ENCODE assay signal across 11 cellular contexts in the genomic region with DNA sequence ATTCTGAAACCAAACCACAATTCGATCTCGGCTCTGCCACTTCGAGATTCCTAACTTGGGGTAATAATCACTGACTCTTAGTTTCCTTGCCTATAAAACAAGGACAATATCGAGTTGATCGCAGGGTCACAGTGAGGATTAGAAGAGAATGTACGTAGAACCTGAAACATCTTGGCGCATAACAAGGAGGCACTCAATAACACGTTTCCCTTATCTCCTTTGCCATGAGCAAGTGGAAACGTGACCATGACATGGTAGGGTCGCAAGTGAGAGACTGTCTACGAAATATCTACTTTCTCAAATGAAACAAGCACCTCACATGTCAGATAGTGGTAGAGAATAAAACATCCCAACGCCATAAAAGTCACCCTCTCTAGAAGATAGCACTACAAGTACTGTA. TPM values are rescaled to one million over a fixed set of nuclear protein-coding genes. Genes with fewer than 3 reads are reported as not detected.
A peak's percentile ranks its signal among the peaks of the same experiment; 100 is the strongest.
DNase-seq lines count a peak whose midpoint lies in the region; ATAC-seq, FAIRE-seq and TF ChIP-seq lines count a peak whose summit lies in the region.
"Had no signal": no experiment of that assay in that cellular context is flagged by ENCODE, and none has a peak within 500 bp of the region (broad histone marks: within the 10 kb centered on the region; RNA-seq: fewer than 3 reads in every experiment).

No MANE protein-coding gene starts in this region.

- RAD21 ChIA-PET in GM12878 (lab: Charles Lee; ENCODE audit: unreplicated experiment), result interaction anchor here (1.2 to 1.7 kb wide), 3 partner anchors 29 to 173 kb away, joined by 3 to 7 read pairs (median 3); no protein-coding TSS in a partner anchor

- H3K9ac ChIP-seq in HUES6 (ENCODE audit: low read length) (no peak overlapping the region), GM12878 (ENCODE audit: control insufficient read depth, insufficient read depth, low read length) (no peak overlapping the region; the same call in 1 of the 2 replicates)

- DNase-seq in AG10803 (ENCODE audit: low read depth) (no peak), GM12878 (ENCODE audit: low read depth, low spot score) (no peak), Peyer's patch (no peak), Right ventricle myocardium inferior (ENCODE audit: missing footprints) (no peak)
- DNase-seq: activated gamma-delta T cell treated with Interleukin-2 at 50 U/mL for 16 hours, MV-4-11 had no signal

- peak overlapping the region; percentile 68 for H3K4me2 ChIP-seq in GM12878 (ENCODE audit: control insufficient read depth, insufficient read depth)

- no peak for TF ChIP-seq POLR2A in GM12878 (IDR thresholded peaks at IDR 0.05; ENCODE audit: low read depth, low read length)
- no peak for TF ChIP-seq POLR2A in Peyer's patch (IDR thresholded peaks at IDR 0.05)

- H3K4me3 ChIP-seq in AG10803 (ENCODE audit: low read length) (peak overlapping the region; percentile 1; the same call in 1 of the 2 replicates), HUES6 (ENCODE audit: low read depth, low read length) (peak overlapping the region; percentile 93), GM12878 (peak overlapping the region; percentile 89), muscle layer of duodenum (ENCODE audit: low read depth in 1 of 2, low read length in 2 of 2) (peak overlapping the region; percentile 89 to 94), Peyer's patch (peak overlapping the region in 2 of 4 donors; percentile 96 to 97)

- no peak overlapping the region for H3K27ac ChIP-seq in HUES6 (ENCODE audit: low read depth, low read length)
- H3K27ac ChIP-seq in GM12878 (ENCODE audit: control insufficient read depth, insufficient read depth), result no peak overlapping the region
- H3K27ac ChIP-seq in muscle layer of duodenum (ENCODE audit: low read length), result peak overlapping the region; percentile 89
- H3K27ac ChIP-seq in Peyer's patch, result no peak overlapping the region

- H3K36me3 ChIP-seq in HUES6 (ENCODE audit: control insufficient read depth, insufficient read depth, low read length) (no peaks in the 10 kb centered on the region), GM12878 (ENCODE audit: control insufficient read depth in 2 of 2, insufficient read depth in 2 of 2, low read length in 1 of 2) (no peaks in the 10 kb centered on the region), muscle layer of duodenum (ENCODE audit: control insufficient read depth in 1 of 2, insufficient read depth in 2 of 2, low read length in 2 of 2) (no peaks in the 10 kb centered on the region), Peyer's patch (no peaks in the 10 kb centered on the region)
- H3K36me3 ChIP-seq: prostate gland had no signal

- no peak for TF ChIP-seq RAD21 in GM12878 (IDR thresholded peaks at IDR 0.05; ENCODE audit: insufficient read depth, low read depth, low read length)

- intact Hi-C loops in GM12878 (cut with micrococcal nuclease; ENCODE audit: unreplicated experiment) (loop anchor here (5.0 to 10.0 kb wide), 4 partner anchors 112 to 380 kb away; partner anchors contain the start of gene GLRX5), Right ventricle myocardium inferior (cut with DNase I) (no loop called here)

- peaks cover 18% of the 10 kb centered on the region for H3K4me1 ChIP-seq in HUES6 (ENCODE audit: control insufficient read depth, insufficient read depth, low read length)
- peaks cover 13% of the 10 kb centered on the region for H3K4me1 ChIP-seq in GM12878 (ENCODE audit: control insufficient read depth, insufficient read depth, low read length)
- peaks cover 14 to 38% of the 10 kb centered on the region in 2 donors for H3K4me1 ChIP-seq in muscle layer of duodenum (ENCODE audit: control insufficient read depth in 1 of 2, insufficient read depth in 2 of 2, low read length in 2 of 2)
- peaks cover 0 to 33% (median 11%) of the 10 kb centered on the region in 4 donors for H3K4me1 ChIP-seq in Peyer's patch

- SMC1A ChIA-PET in GM12878 (lab: Charles Lee; ENCODE audit: uncharacterized antibody, unreplicated experiment), result interaction anchor here (0.9 to 1.5 kb wide), 7 partner anchors 11 to 172 kb away, joined by 3 to 14 read pairs (median 4); no protein-coding TSS in a partner anchor

- FAIRE-seq in GM12878 (lab: Jason Lieb, UNC), result no peak

- H3K9me3 ChIP-seq in HUES6 (ENCODE audit: control insufficient read depth, insufficient read depth, low read depth, low read length), result no peaks in the 10 kb centered on the region
- H3K9me3 ChIP-seq in GM12878 (replicated peaks; ENCODE audit: control insufficient read depth, insufficient read depth, low read length), result no peaks in the 10 kb centered on the region
- no peaks in the 10 kb centered on the region for H3K9me3 ChIP-seq in muscle layer of duodenum (ENCODE audit: control insufficient read depth in 1 of 2, low read length in 2 of 2)
- H3K9me3 ChIP-seq in Peyer's patch, result no peaks in the 10 kb centered on the region
- H3K9me3 ChIP-seq: prostate gland had no signal

- CTCF ChIA-PET in GM12878 (lab: Yijun Ruan, JAX), result interaction anchor here (0.7 to 1.5 kb wide), 3 partner anchors 14 to 85 kb away, joined by 3 to 4 read pairs (median 3); no protein-coding TSS in a partner anchor

- no peaks in the 10 kb centered on the region for H4K20me1 ChIP-seq in GM12878 (ENCODE audit: control insufficient read depth, insufficient read depth)

- 98% methylated on average over 12 of the region's 12 CpGs for WGBS in GM12878 (ENCODE audit: insufficient coverage, insufficient replicate concordance, low lambda C conversion rate, missing lambda C conversion rate)

- no peak for TF ChIP-seq EP300 in GM12878 (IDR thresholded peaks at IDR 0.05; ENCODE audit: borderline replicate concordance in 1 of 2, control insufficient read depth in 1 of 2, low read depth in 2 of 2, low read length in 2 of 2)

- H3K79me2 ChIP-seq in GM12878 (ENCODE audit: control insufficient read depth, insufficient read depth, low read length), result peaks cover 75% of the 10 kb centered on the region

- ATAC-seq in GM12878 (no peak), HG03521 (IDR thresholded peaks at IDR 0.05; ENCODE audit: unreplicated experiment) (no peak), GM18870 (IDR thresholded peaks at IDR 0.05; ENCODE audit: unreplicated experiment) (no peak), Right ventricle myocardium inferior (no peak)

- H2AFZ ChIP-seq in GM12878 (ENCODE audit: control insufficient read depth, low read depth, low read length), result no peak overlapping the region

- no TSS peak for BruUV-seq in GM12878 (replicated peaks; lab: Mats Ljungman, UMichigan)

- TF ChIP-seq CTCF in AG10803 (conservative IDR thresholded peaks at IDR 0.05; ENCODE audit: low read length), result no peak
- TF ChIP-seq CTCF in GM12878 (IDR thresholded peaks at IDR 0.05 in 2 of 3, conservative IDR thresholded peaks at IDR 0.05 in 1 of 3; ENCODE audit: control insufficient read depth in 2 of 3, extremely low read depth in 1 of 3, insufficient read depth in 1 of 3, low read depth in 3 of 3, low read length in 3 of 3), result no peak
- TF ChIP-seq CTCF in Peyer's patch (IDR thresholded peaks at IDR 0.05), result no peak

- in situ Hi-C loops in GM12878 (cut with MboI), result no loop called here

- POLR2A ChIA-PET in GM12878 (lab: Charles Lee), result interaction anchor here (1.4 kb wide), 1 partner anchor 173 kb away, joined by 6 read pairs; no protein-coding TSS in a partner anchor

- H3K27me3 ChIP-seq in HUES6 (ENCODE audit: control insufficient read depth, insufficient read depth, low read length) (no peaks in the 10 kb centered on the region), GM12878 (replicated peaks in 1 of 2; ENCODE audit: control insufficient read depth in 2 of 2, insufficient read depth in 2 of 2, low read length in 1 of 2) (no peaks in the 10 kb centered on the region), muscle layer of duodenum (ENCODE audit: low read depth, low read length) (no peaks in the 10 kb centered on the region), Peyer's patch (no peaks in the 10 kb centered on the region)

TF ChIP-seq in GM12878, 131 proteins besides CTCF, POLR2A, EP300 and RAD21 (continues in another document):
- TF ChIP-seq MEF2A (IDR thresholded peaks at IDR 0.05; ENCODE audit: insufficient read depth, low read depth, low read length), result no peak
- TF ChIP-seq ZZZ3 (IDR thresholded peaks at IDR 0.05; ENCODE audit: control insufficient read depth, insufficient read length, low read depth), result no peak
- TF ChIP-seq ZNF207 (IDR thresholded peaks at IDR 0.05; ENCODE audit: borderline replicate concordance), result no peak
- TF ChIP-seq EZH2 (IDR thresholded peaks at IDR 0.05; ENCODE audit: borderline replicate concordance, control insufficient read depth, low read depth, low read length), result no peak
- TF ChIP-seq JUND (IDR thresholded peaks at IDR 0.05; ENCODE audit: low read depth, low read length), result no peak
- TF ChIP-seq, protein P1, sequence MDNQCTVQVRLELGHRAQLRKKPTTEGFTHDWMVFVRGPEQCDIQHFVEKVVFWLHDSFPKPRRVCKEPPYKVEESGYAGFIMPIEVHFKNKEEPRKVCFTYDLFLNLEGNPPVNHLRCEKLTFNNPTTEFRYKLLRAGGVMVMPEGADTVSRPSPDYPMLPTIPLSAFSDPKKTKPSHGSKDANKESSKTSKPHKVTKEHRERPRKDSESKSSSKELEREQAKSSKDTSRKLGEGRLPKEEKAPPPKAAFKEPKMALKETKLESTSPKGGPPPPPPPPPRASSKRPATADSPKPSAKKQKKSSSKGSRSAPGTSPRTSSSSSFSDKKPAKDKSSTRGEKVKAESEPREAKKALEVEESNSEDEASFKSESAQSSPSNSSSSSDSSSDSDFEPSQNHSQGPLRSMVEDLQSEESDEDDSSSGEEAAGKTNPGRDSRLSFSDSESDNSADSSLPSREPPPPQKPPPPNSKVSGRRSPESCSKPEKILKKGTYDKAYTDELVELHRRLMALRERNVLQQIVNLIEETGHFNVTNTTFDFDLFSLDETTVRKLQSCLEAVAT (IDR thresholded peaks at IDR 0.05), result peak; percentile 97

RNA-seq across cellular contexts. Expression of gene DICER1, which starts 2.3 kb away (rescaled TPM):
- 246 and 321 TPM in 2 replicates for total RNA-seq in GM12878 (2013; cell fraction: nucleolus; rRNA removed)
- total RNA-seq in GM12878 (2014; rRNA removed) (69.4 and 86.8 TPM in 2 replicates), GM12878 (2014; rRNA removed; fragmentation: Illumina TruSeq; extraction: Trizol) (42.8 and 46.1 TPM in 2 replicates), GM12878 (2021) (47.9 and 51.9 TPM in 2 replicates), Peyer's patch (100 to 1,000 TPM in 1 of 4 donors, 10 to 100 TPM in 3; 64.3 to 125 (median 78.0) TPM), Right ventricle myocardium inferior (20.7 TPM)
- 19.6 TPM for polyA plus RNA-seq in GM12878 (2011; ENCODE audit: low read depth)
- polyA plus RNA-seq in GM12878 (2011; rRNA removed) (70.8 and 85.7 TPM in 2 replicates), GM12878 (2014; fragmentation: Illumina TruSeq; extraction: Trizol) (43.1 and 43.6 TPM in 2 replicates), GM12878 (2014; fragmentation: Nextera tagmentation; extraction: Ambion mirVana) (1 to 10 TPM; 6.8 to 9.8 TPM), GM12878 (2014; rRNA removed) (22.2 and 28.7 TPM in 2 replicates), GM12878 (2016; fragmentation: Nextera tagmentation; extraction: Ambion mirVana) (10 to 100 TPM; 29.2 to 31.4 TPM)
- polyA plus RNA-seq in GM12878 (2011; cell fraction: cytosol; rRNA removed), result 26.8 and 32.2 TPM in 2 replicates
- polyA plus RNA-seq in GM12878 (2011; cell fraction: nucleus; rRNA removed), result 67.8 and 75.4 TPM in 2 replicates
- polyA plus RNA-seq in GM12878 (2012), result 18.2 and 18.4 TPM in 2 replicates
- polyA minus RNA-seq in GM12878 (2011; rRNA and poly(A)+ RNA removed), result 83.1 and 96.8 TPM in 2 replicates
- 27.8 and 30.6 TPM in 2 replicates for polyA minus RNA-seq in GM12878 (2011; cell fraction: cytosol; rRNA and poly(A)+ RNA removed)
- 89.8 and 92.1 TPM in 2 replicates for polyA minus RNA-seq in GM12878 (2011; cell fraction: nucleus; rRNA and poly(A)+ RNA removed)
